1 cellular context compared by ENCODE assay signal in genomic region chr5:66828551-66829421, GRCh38.
TF ChIP-seq lines count a peak whose summit lies in the region.

No MANE protein-coding gene starts in this region.

TF ChIP-seq in HepG2, 621 proteins besides CTCF, POLR2A, EP300 and RAD21 (continued from another document):
- TF ChIP-seq ZNF501 (CRISPR knock-in tag; IDR thresholded peaks at IDR 0.05) = no peak
- no peak for TF ChIP-seq ZFYVE20 (CRISPR knock-in tag; IDR thresholded peaks at IDR 0.05; ENCODE audit: borderline replicate concordance, low read depth)
- no peak for TF ChIP-seq WIZ (CRISPR knock-in tag; IDR thresholded peaks at IDR 0.05)
- no peak for TF ChIP-seq SIX4 (CRISPR knock-in tag; IDR thresholded peaks at IDR 0.05)
- TF ChIP-seq E2F1 (CRISPR knock-in tag; IDR thresholded peaks at IDR 0.05) = no peak
- TF ChIP-seq ZC3H4 (CRISPR knock-in tag; IDR thresholded peaks at IDR 0.05; ENCODE audit: borderline replicate concordance) = no peak
- TF ChIP-seq ZNF121 (CRISPR knock-in tag; IDR thresholded peaks at IDR 0.05) = no peak
- TF ChIP-seq ZNF510 (CRISPR knock-in tag; IDR thresholded peaks at IDR 0.05; ENCODE audit: low read depth) = no peak
- TF ChIP-seq ARNT (IDR thresholded peaks at IDR 0.05) = no peak
- TF ChIP-seq SPEN (CRISPR knock-in tag; IDR thresholded peaks at IDR 0.05; ENCODE audit: low read depth) = no peak
